28 cellular contexts compared by ENCODE assay signal in the genomic region with DNA sequence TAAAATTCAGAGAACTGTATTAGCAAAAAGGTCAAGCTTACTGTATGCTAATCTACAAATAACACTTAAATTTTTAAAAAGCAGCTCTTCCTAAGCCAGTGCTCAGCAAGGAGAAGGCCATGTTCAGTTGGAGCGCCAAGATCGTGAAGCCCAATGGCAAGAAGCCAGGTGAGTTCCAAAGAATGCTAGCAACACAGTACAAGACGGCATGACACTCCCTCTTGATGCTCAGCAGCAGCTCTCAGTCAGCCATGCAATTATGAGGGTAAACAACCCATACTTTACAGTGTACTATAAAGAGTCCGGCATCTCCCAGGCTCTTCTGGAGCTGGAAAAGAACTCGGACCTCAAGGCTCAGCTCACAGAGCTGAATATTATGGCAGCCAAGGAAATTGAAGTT. TPM values are rescaled to one million over a fixed set of nuclear protein-coding genes. Genes with fewer than 3 reads are reported as not detected.
DNase-seq lines count a peak whose midpoint lies in the region; ATAC-seq and TF ChIP-seq lines count a peak whose summit lies in the region.
"Had no signal": no experiment of that assay in that cellular context is flagged by ENCODE, and none has a peak within 500 bp of the region (broad histone marks: within the 10 kb centered on the region; RNA-seq: fewer than 3 reads in every experiment).

No MANE protein-coding gene starts in this region.

- no peak for TF ChIP-seq CTCF in thoracic aorta (IDR thresholded peaks at IDR 0.05)

- no peaks in the 10 kb centered on the region for H3K9me3 ChIP-seq in thoracic aorta
- H3K9me3 ChIP-seq: body of pancreas, gastroesophageal sphincter had no signal

- H3K27me3 ChIP-seq in thoracic aorta (replicated peaks; ENCODE audit: insufficient read depth) = no peaks in the 10 kb centered on the region
- H3K27me3 ChIP-seq: body of pancreas, gastroesophageal sphincter had no signal

- ATAC-seq in left colon = peak; percentile 99
- no peak for ATAC-seq in thoracic aorta (ENCODE audit: insufficient number of reproducible peaks, low FRiP score, low read depth)
- no peak for ATAC-seq in GM18498 (IDR thresholded peaks at IDR 0.05; ENCODE audit: unreplicated experiment)
- ATAC-seq: activated CD8-positive, alpha-beta T cell treated with anti-CD3 and anti-CD28 coated beads, Interleukin-2, amount 10 ng/mL, durations not matched to agents 7 days and 5 days; activated T-helper 17 cell treated with anti-CD3 and anti-CD28 coated beads, Interleukin-2, amount 50 U/mL, for 72 hours; gastroesophageal sphincter; HepG2; Panc1 had no signal

- peaks cover 0 to 13% of the 10 kb centered on the region in 2 donors for H3K4me1 ChIP-seq in thoracic aorta (ENCODE audit: control insufficient read depth in 1 of 2, low read depth in 2 of 2)
- H3K4me1 ChIP-seq: gastroesophageal sphincter had no signal

- no peaks in the 10 kb centered on the region for H3K36me3 ChIP-seq in thoracic aorta
- H3K36me3 ChIP-seq: gastroesophageal sphincter had no signal

- intact Hi-C loops in left colon (cut with DNase I, micrococcal nuclease) = no loop called here

- H3K27ac ChIP-seq in thoracic aorta = no peak overlapping the region
- H3K27ac ChIP-seq: 22Rv1, gastroesophageal sphincter, GM23248, parathyroid adenoma had no signal

- H3K4me3 ChIP-seq in thoracic aorta = peak overlapping the region; percentile 49
- H3K4me3 ChIP-seq: body of pancreas, gastroesophageal sphincter, GM23248, smooth muscle cell had no signal

- peak; percentile 9 for DNase-seq in DMS79 treated with DMSO at 0.1 percent for 48 hours (lab: John Stamatoyannopoulos, UW)
- no peak for DNase-seq in DMS79 (lab: John Stamatoyannopoulos, UW)
- DNase-seq in NCI-H69 (lab: John Stamatoyannopoulos, UW) = peak; percentile 85
- peak; percentile 35 to 38 for DNase-seq in left colon
- no peak for DNase-seq in thoracic aorta (ENCODE audit: low spot score)
- DNase-seq in DMS 273 (lab: John Stamatoyannopoulos, UW; ENCODE audit: unreplicated experiment) = no peak
- no peak for DNase-seq in activated CD4-positive, alpha-beta T cell treated with anti-CD3 and anti-CD28 coated beads, Interleukin-2, amount 50 U/mL, for 4 hours
- DNase-seq: activated CD4-positive, alpha-beta T cell treated with anti-CD3 and anti-CD28 coated beads for 1 hour; activated CD8-positive, alpha-beta T cell treated with anti-CD3 and anti-CD28 coated beads, Interleukin-2, amount 10 ng/mL, durations not matched to agents 7 days and 5 days; activated naive CD4-positive, alpha-beta T cell treated with anti-CD3 and anti-CD28 coated beads, Interleukin-2, amount 50 U/mL, for 16 hours; DND-41; GM23248; Karpas-422; NCI-H187 treated with DMSO at 0.1 percent for 48 hours; NCI-H526 treated with DMSO at 0.1 percent for 48 hours; SHP77; stimulated activated CD4-positive, alpha-beta T cell treated with anti-CD3 and anti-CD28 coated beads, Interleukin-2, amount 100 ng/mL, for 24 hours; stimulated activated CD8-positive, alpha-beta memory T cell treated with anti-CD3 and anti-CD28 coated beads, Interleukin-4, amount 100 ng/mL, for 48 hours; T-helper 2 cell had no signal

RNA-seq across cellular contexts. Expression of a gene that starts 34.9 kb away (rescaled TPM):
- total RNA-seq in left colon = 10 to 100 TPM; 37.9 to 43.3 TPM
- 10 to 100 TPM; 18.5 to 39.8 TPM for total RNA-seq in thoracic aorta

Comparison
In these comparisons a context has a peak if more than half of its experiments do, and no peak if none do; other contexts are left out.
1. DNase-seq: peak in DMS79 treated with DMSO at 0.1 percent for 48 hours (single experiment), NCI-H69 (single experiment) and left colon (2 of 2); none in DMS79 (single experiment), thoracic aorta (single experiment), DMS 273 (single experiment) and activated CD4-positive, alpha-beta T cell treated with anti-CD3 and anti-CD28 coated beads, Interleukin-2, amount 50 U/mL, for 4 hours (0 of 2).